In genomic region chr2:222945887-222946286, GRCh38 we compare ENCODE assay signal across 24 cellular contexts.
DNase-seq lines count a peak whose midpoint lies in the region; ATAC-seq, FAIRE-seq and TF ChIP-seq lines count a peak whose summit lies in the region.
"Had no signal": no experiment of that assay in that cellular context is flagged by ENCODE, and none has a peak within 500 bp of the region (broad histone marks: within the 10 kb centered on the region; RNA-seq: fewer than 3 reads in every experiment).

No MANE protein-coding gene starts in this region.

- H3K9ac ChIP-seq in astrocyte (ENCODE audit: low read length) = no peak overlapping the region

- H3K27ac Mint-ChIP-seq in activated T-cell treated with anti-CD3 and anti-CD28 coated beads, Interleukin-2, amount 50 U/mL, for 72 hours = peak overlapping the region; percentile 35
- peak overlapping the region; percentile 63 for H3K27ac Mint-ChIP-seq in astrocyte (ENCODE audit: unreplicated experiment)

- H3K36me3 Mint-ChIP-seq in activated T-cell treated with anti-CD3 and anti-CD28 coated beads, Interleukin-2, amount 50 U/mL, for 72 hours (ENCODE audit: insufficient read depth in 2 of 2) = no peaks in the 10 kb centered on the region
- no peaks in the 10 kb centered on the region for H3K36me3 Mint-ChIP-seq in astrocyte (ENCODE audit: low read depth, unreplicated experiment)

- H3K9me3 ChIP-seq in astrocyte (ENCODE audit: insufficient read depth, low read depth, low read length) (no peaks in the 10 kb centered on the region), mesodermal cell (ENCODE audit: control insufficient read depth, low read length) (peaks cover 6% of the 10 kb centered on the region)

- H3K4me1 ChIP-seq in astrocyte (ENCODE audit: insufficient read depth, low read length) (peaks cover 6% of the 10 kb centered on the region), mesodermal cell (ENCODE audit: control insufficient read depth, insufficient read depth, low read length, poor library complexity, severe bottlenecking) (peaks cover 27% of the 10 kb centered on the region)

- H3K27ac ChIP-seq in astrocyte (ENCODE audit: low read depth, low read length) = no peak overlapping the region
- H3K27ac ChIP-seq in mesodermal cell (ENCODE audit: low read depth, low read length, severe bottlenecking) = peak overlapping the region; percentile 43
- H3K27ac ChIP-seq: 22Rv1, RWPE1 had no signal

- H3K27me3 Mint-ChIP-seq in activated T-cell treated with anti-CD3 and anti-CD28 coated beads, Interleukin-2, amount 50 U/mL, for 72 hours (ENCODE audit: low read depth) = peaks cover 1% of the 10 kb centered on the region
- H3K27me3 Mint-ChIP-seq in astrocyte (ENCODE audit: low read depth, unreplicated experiment) = no peaks in the 10 kb centered on the region

- H3K36me3 ChIP-seq in astrocyte (ENCODE audit: insufficient read depth, low read length) (peaks cover 4% of the 10 kb centered on the region), mesodermal cell (ENCODE audit: control insufficient read depth, insufficient read depth, low read length) (peaks cover 8% of the 10 kb centered on the region)

- no peak for FAIRE-seq in astrocyte (lab: Jason Lieb, UNC)
- FAIRE-seq: GM12891, HTR-8/SVneo had no signal

- H2AFZ ChIP-seq in astrocyte (ENCODE audit: low read depth, low read length) = no peak overlapping the region

- WGBS in mesodermal cell (ENCODE audit: insufficient coverage in 2 of 2), 2 experiments = 70 to 81% methylated on average over 2 to 4 of the region's 8 CpGs

- no peak for ATAC-seq in activated T-cell treated with anti-CD3 and anti-CD28 coated beads, Interleukin-2, amount 50 U/mL, for 72 hours (replicated peaks in 1 of 2)
- no peak for ATAC-seq in HG03095 (IDR thresholded peaks at IDR 0.05; ENCODE audit: unreplicated experiment)
- no peak for ATAC-seq in HG03378 (IDR thresholded peaks at IDR 0.05; ENCODE audit: unreplicated experiment)
- ATAC-seq in GM18909 (IDR thresholded peaks at IDR 0.05; ENCODE audit: poor library complexity, unreplicated experiment) = no peak
- ATAC-seq: Panc1, SK-N-SH treated with all-trans-retinoic acid at 6 μM for 48 hours had no signal

- H3K4me2 ChIP-seq in astrocyte (ENCODE audit: low read length) = no peak overlapping the region

- H3K9me3 Mint-ChIP-seq in activated T-cell treated with anti-CD3 and anti-CD28 coated beads, Interleukin-2, amount 50 U/mL, for 72 hours = no peaks in the 10 kb centered on the region
- H3K9me3 Mint-ChIP-seq in astrocyte (ENCODE audit: unreplicated experiment) = no peaks in the 10 kb centered on the region

- no peaks in the 10 kb centered on the region for H3K79me2 ChIP-seq in astrocyte (ENCODE audit: insufficient read depth, low read length)

- no peak overlapping the region for H3K4me3 Mint-ChIP-seq in activated T-cell treated with anti-CD3 and anti-CD28 coated beads, Interleukin-2, amount 50 U/mL, for 72 hours
- no peak overlapping the region for H3K4me3 Mint-ChIP-seq in astrocyte (ENCODE audit: unreplicated experiment)

- no peaks in the 10 kb centered on the region for H4K20me1 ChIP-seq in astrocyte (ENCODE audit: insufficient read depth, low read length)

- peaks cover 12% of the 10 kb centered on the region for H3K4me1 Mint-ChIP-seq in activated T-cell treated with anti-CD3 and anti-CD28 coated beads, Interleukin-2, amount 50 U/mL, for 72 hours (ENCODE audit: low read depth)
- peaks cover 65% of the 10 kb centered on the region for H3K4me1 Mint-ChIP-seq in astrocyte (ENCODE audit: low read depth, unreplicated experiment)

- no peak overlapping the region for H3K4me3 ChIP-seq in astrocyte (ENCODE audit: insufficient read depth, low read depth, low read length)
- no peak overlapping the region for H3K4me3 ChIP-seq in mesodermal cell (ENCODE audit: extremely low read depth, insufficient read depth, low read length, poor library complexity, severe bottlenecking)

- no peak for DNase-seq in activated T-cell treated with anti-CD3 and anti-CD28 coated beads, Interleukin-2, amount 50 U/mL, for 72 hours
- DNase-seq in activated T-cell treated with anti-CD3 and anti-CD28 coated beads for 4 hours (no peak), astrocyte (ENCODE audit: low read depth) (peak; percentile 27), glomerular visceral epithelial cell (ENCODE audit: extremely low spot score) (no peak)
- DNase-seq: Calu3, DMS79 treated with DMSO at 0.1 percent for 48 hours, GF-D8, NCI-H1048, NCI-H1417, NCI-H1694 treated with DMSO at 0.1 percent for 48 hours, NCI-H2081, NCI-H2227 treated with DMSO at 0.1 percent for 48 hours, NCI-H526 treated with DMSO at 0.1 percent for 48 hours, SIG-M5 had no signal

- no peaks in the 10 kb centered on the region for H3K27me3 ChIP-seq in astrocyte (ENCODE audit: insufficient read depth, low read length)

- TF ChIP-seq CTCF in astrocyte (IDR thresholded peaks at IDR 0.05; ENCODE audit: insufficient read depth, low read depth, low read length) = no peak
